ENCODE assay signal across 21 cellular contexts in genomic region chr2:239685556-239685955, GRCh38.
DNase-seq lines count a peak whose midpoint lies in the region; ATAC-seq, FAIRE-seq and TF ChIP-seq lines count a peak whose summit lies in the region.
"Had no signal": no experiment of that assay in that cellular context is flagged by ENCODE, and none has a peak within 500 bp of the region (broad histone marks: within the 10 kb centered on the region; RNA-seq: fewer than 3 reads in every experiment).

No MANE protein-coding gene starts in this region.

- FAIRE-seq in kidney (lab: Jason Lieb, UNC) (no peak), H54 (lab: Jason Lieb, UNC) (no peak)
- FAIRE-seq: A204.1, GM12891 had no signal

- H3K9me3 Mint-ChIP-seq in chondrocyte (ENCODE audit: low read depth): peaks cover 7% of the 10 kb centered on the region

- DNase-seq in Right ventricle myocardium inferior (ENCODE audit: missing footprints) (peak; percentile 27), left cardiac atrium (no peak), kidney (peak; percentile 28), spleen (peak; percentile 43), chondrocyte (ENCODE audit: low spot score) (no peak), H54 (ENCODE audit: insufficient read length, low spot score) (no peak), NK-92 (lab: John Stamatoyannopoulos, UW; ENCODE audit: unreplicated experiment) (no peak)
- DNase-seq: Calu3; CD8-positive, alpha-beta memory T cell; DMS153; H7; Kasumi-1; NCI-H1417; NCI-H187 treated with DMSO at 0.1 percent for 48 hours; NCI-H2107; NCI-H446 treated with DMSO at 0.1 percent for 48 hours; NCI-H526 treated with DMSO at 0.1 percent for 48 hours; SHP77 had no signal

- ATAC-seq in Right ventricle myocardium inferior (no peak), left cardiac atrium (no peak)

- H3K9me3 ChIP-seq in kidney (ENCODE audit: control insufficient read depth in 1 of 2, low read length in 2 of 2) (peaks cover 2 to 8% of the 10 kb centered on the region in 2 donors), spleen (peaks cover 0 to 12% (median 3%) of the 10 kb centered on the region in 8 donors)

- no peak overlapping the region for H3K27ac Mint-ChIP-seq in chondrocyte (ENCODE audit: unreplicated experiment)

- TF ChIP-seq CTCF in kidney (IDR thresholded peaks at IDR 0.05; ENCODE audit: borderline replicate concordance, extremely low read depth, insufficient read depth) (no peak), spleen (IDR thresholded peaks at IDR 0.05 in 8 of 11, conservative IDR thresholded peaks at IDR 0.05 in 3 of 11) (no peak), chondrocyte (IDR thresholded peaks at IDR 0.05) (no peak)

- H3K27ac ChIP-seq in kidney (ENCODE audit: low read depth in 2 of 2, low read length in 2 of 2): no peak overlapping the region
- H3K27ac ChIP-seq in spleen: no peak overlapping the region
- H3K27ac ChIP-seq: C4-2B had no signal

- peaks cover 0 to 2% of the 10 kb centered on the region in 2 donors for H3K4me1 ChIP-seq in kidney (ENCODE audit: control insufficient read depth in 1 of 2, insufficient read depth in 1 of 2, low read depth in 1 of 2, low read length in 2 of 2)
- no peaks in the 10 kb centered on the region for H3K4me1 ChIP-seq in spleen

- 55 to 78% (median 68%) methylated on average over 5 to 8 of the region's 8 CpGs for WGBS in spleen, 5 donors

- H3K27me3 ChIP-seq in spleen (replicated peaks in 1 of 7): peaks cover 0 to 41% (median 0%) of the 10 kb centered on the region in 7 donors

- no peak overlapping the region for H3K4me3 ChIP-seq in kidney (ENCODE audit: low read length in 2 of 2)
- no peak overlapping the region for H3K4me3 ChIP-seq in spleen

- H3K36me3 ChIP-seq in kidney (ENCODE audit: control insufficient read depth in 1 of 2, insufficient read depth in 2 of 2, low read length in 2 of 2) (no peaks in the 10 kb centered on the region), spleen (no peaks in the 10 kb centered on the region)

- H3K36me3 Mint-ChIP-seq in chondrocyte (ENCODE audit: low read depth): peaks cover 2% of the 10 kb centered on the region

- intact Hi-C loops in Right ventricle myocardium inferior (cut with DNase I): no loop called here
- intact Hi-C loops in left cardiac atrium (cut with DNase I): no loop called here
- intact Hi-C loops in kidney (cut with DNase I): no loop called here
- intact Hi-C loops in spleen (cut with DNase I; ENCODE audit: low total_unique reads): no loop called here

- no peaks in the 10 kb centered on the region for H3K4me1 Mint-ChIP-seq in chondrocyte (ENCODE audit: low read depth)
- H3K4me1 Mint-ChIP-seq: CD8-positive, alpha-beta memory T cell had no signal

- no peak overlapping the region for H3K9ac ChIP-seq in kidney (ENCODE audit: low read length in 2 of 2)

- peaks cover 47% of the 10 kb centered on the region for H3K27me3 Mint-ChIP-seq in chondrocyte (ENCODE audit: low read depth)

- H3K4me3 Mint-ChIP-seq in chondrocyte (ENCODE audit: unreplicated experiment): no peak overlapping the region
- H3K4me3 Mint-ChIP-seq: CD8-positive, alpha-beta memory T cell had no signal

- TF ChIP-seq POLR2A in spleen (IDR thresholded peaks at IDR 0.05) (no peak), H54 (IDR thresholded peaks at IDR 0.05; ENCODE audit: low read depth, low read length) (no peak)

Comparison
In these comparisons a context has a peak if more than half of its experiments do, and no peak if none do; other contexts are left out.
1. DNase-seq: peak in Right ventricle myocardium inferior (single experiment), kidney (single experiment) and spleen (single experiment); none in left cardiac atrium (single experiment), chondrocyte (single experiment), H54 (single experiment) and NK-92 (single experiment).